Comparison of ENCODE assay signal across 8 cellular contexts in genomic region chr15:99511865-99512632, GRCh38. TPM values are rescaled to one million over a fixed set of nuclear protein-coding genes. Genes with fewer than 3 reads are reported as not detected.
DNase-seq lines count a peak whose midpoint lies in the region; ATAC-seq lines count a peak whose summit lies in the region.

No MANE protein-coding gene starts in this region.

- H3K79me2 ChIP-seq in GM23248 (ENCODE audit: insufficient read depth) = no peaks in the 10 kb centered on the region

- WGBS in GM23248 (ENCODE audit: low coverage in 1 of 2, low lambda C conversion rate in 2 of 2, missing lambda C conversion rate in 2 of 2), 2 experiments = 27% methylated on average over 14 of the region's 14 CpGs

- no peak overlapping the region for H3K27ac ChIP-seq in GM23248

- no peaks in the 10 kb centered on the region for H3K9me3 ChIP-seq in GM23248 (ENCODE audit: low read depth)

- no peaks in the 10 kb centered on the region for H3K9me2 ChIP-seq in GM23248 (ENCODE audit: insufficient read depth)

- H4K20me1 ChIP-seq in GM23248 (ENCODE audit: insufficient read depth) = no peaks in the 10 kb centered on the region

- H3K36me3 ChIP-seq in GM23248 (ENCODE audit: low read depth) = no peaks in the 10 kb centered on the region

- peaks cover 28% of the 10 kb centered on the region for H3K4me1 ChIP-seq in GM23248 (ENCODE audit: insufficient read depth)

- in situ Hi-C loops in GM23248 (cut with MboI) = no loop called here

- H3F3A ChIP-seq in GM23248 (ENCODE audit: insufficient read depth) = peaks cover 10% of the 10 kb centered on the region

- no peaks in the 10 kb centered on the region for H3K27me3 ChIP-seq in GM23248 (replicated peaks; ENCODE audit: insufficient read depth)

- DNase-seq in GM23248 = peak; percentile 44
- peak; percentile 99 for DNase-seq in NAMALWA (ENCODE audit: low spot score)
- DNase-seq in medulla oblongata (ENCODE audit: extremely low spot score) = peak; percentile 50
- no peak for DNase-seq in NCI-H146 treated with DMSO at 0.1 percent for 48 hours (lab: John Stamatoyannopoulos, UW; ENCODE audit: unreplicated experiment)
- no peak for DNase-seq in NCI-H1092 (lab: John Stamatoyannopoulos, UW)
- DNase-seq in T1000 (lab: John Stamatoyannopoulos, UW) = no peak
- DNase-seq in cerebellum (ENCODE audit: low spot score) = no peak

- H3K9ac ChIP-seq in GM23248 = no peak overlapping the region

- no peak overlapping the region for H3K4me3 ChIP-seq in GM23248

- peak overlapping the region; percentile 60 for H2AFZ ChIP-seq in GM23248

- ATAC-seq in GM18502 (IDR thresholded peaks at IDR 0.05; ENCODE audit: poor library complexity, unreplicated experiment) = peak; percentile 69

- peak overlapping the region; percentile 59 for H3K4me2 ChIP-seq in GM23248 (ENCODE audit: unreplicated experiment)

RNA-seq across cellular contexts. Expression of gene MEF2A, which starts 53.7 kb away (rescaled TPM):
- 37.8 and 53.1 TPM in 2 replicates for total RNA-seq in GM23248 (2014; rRNA removed; shearing (Covaris generic))
- polyA plus RNA-seq in GM23248 (2016; fragmentation: Nextera tagmentation; extraction: Ambion mirVana) = 22.7 and 24.3 TPM in 2 replicates
- total RNA-seq in cerebellum = 46.9 TPM

Comparison
In these comparisons a context has a peak if more than half of its experiments do, and no peak if none do; other contexts are left out.
1. DNase-seq: peak in GM23248 (single experiment), NAMALWA (single experiment) and medulla oblongata (single experiment); none in NCI-H146 treated with DMSO at 0.1 percent for 48 hours (single experiment), NCI-H1092 (single experiment), T1000 (single experiment) and cerebellum (single experiment).